In genomic region chr2:39008663-39009062, GRCh38 we compare ENCODE assay signal across 15 cellular contexts.
DNase-seq lines count a peak whose midpoint lies in the region; ATAC-seq and TF ChIP-seq lines count a peak whose summit lies in the region.
"Had no signal": no experiment of that assay in that cellular context is flagged by ENCODE, and none has a peak within 500 bp of the region (broad histone marks: within the 10 kb centered on the region; RNA-seq: fewer than 3 reads in every experiment).

No MANE protein-coding gene starts in this region.

- no peaks in the 10 kb centered on the region for H3K4me1 ChIP-seq in neural progenitor cell

- peaks cover 23% of the 10 kb centered on the region for H3K36me3 ChIP-seq in neural progenitor cell

- H3K9me3 Mint-ChIP-seq in WTC11 (no peaks in the 10 kb centered on the region), neural progenitor cell (no peaks in the 10 kb centered on the region)

- no peak overlapping the region for H3K4me2 ChIP-seq in neural progenitor cell

- CTCF ChIA-PET in WTC11 (lab: Charles Lee): interaction anchor here (0.7 to 2.1 kb wide), 5 partner anchors 61 to 221 kb away, joined by 3 to 15 read pairs (median 3); no protein-coding TSS in a partner anchor

- TF ChIP-seq CTCF in WTC11 (IDR thresholded peaks at IDR 0.05): no peak
- TF ChIP-seq CTCF in choroid plexus epithelial cell (conservative IDR thresholded peaks at IDR 0.05; ENCODE audit: low read depth, low read length): no peak
- no peak for TF ChIP-seq CTCF in neural progenitor cell (IDR thresholded peaks at IDR 0.05)

- no peaks in the 10 kb centered on the region for H3F3A ChIP-seq in neural progenitor cell (ENCODE audit: low read depth)

- no peak for ATAC-seq in WTC11

- H3K27me3 ChIP-seq in neural progenitor cell: no peaks in the 10 kb centered on the region

- H3K27ac ChIP-seq in neural progenitor cell: no peak overlapping the region

- H3K27ac Mint-ChIP-seq in WTC11: peak overlapping the region; percentile 73
- H3K27ac Mint-ChIP-seq in neural progenitor cell: no peak overlapping the region

- H2AFZ ChIP-seq in neural progenitor cell (replicated peaks): no peak overlapping the region

- H3K27me3 Mint-ChIP-seq in WTC11 (ENCODE audit: low read depth) (no peaks in the 10 kb centered on the region), neural progenitor cell (ENCODE audit: insufficient read depth, low read depth) (no peaks in the 10 kb centered on the region)

- no peaks in the 10 kb centered on the region for H4K20me1 ChIP-seq in neural progenitor cell (ENCODE audit: low read depth)

- peak; percentile 25 for DNase-seq in stimulated activated CD4-positive, alpha-beta T cell treated with anti-CD3 and anti-CD28 coated beads, Interleukin-1b, Interleukin-23, amount 100 ng/mL, for 48 hours
- DNase-seq in stimulated activated CD4-positive, alpha-beta T cell treated with anti-CD3 and anti-CD28 coated beads, Interleukin-2, amount 100 ng/mL, for 48 hours: no peak
- DNase-seq in WTC11 (ENCODE audit: low spot score) (no peak), choroid plexus epithelial cell (ENCODE audit: low read depth) (peak; percentile 69), NOMO-1 (lab: John Stamatoyannopoulos, UW; ENCODE audit: unreplicated experiment in 2 of 2) (no peak), neural progenitor cell (ENCODE audit: low spot score) (no peak), head of caudate nucleus (no peak), DMS 273 treated with DMSO at 0.1 percent for 48 hours (lab: John Stamatoyannopoulos, UW) (no peak)
- DNase-seq: DND-41; GOT3; KBM-7; mucosa of descending colon; NCI-H146; NCI-H69; stimulated activated CD8-positive, alpha-beta memory T cell treated with anti-CD3 and anti-CD28 coated beads, Interleukin-4, amount 100 ng/mL, for 48 hours had no signal

- POLR2A ChIA-PET in WTC11 (lab: Charles Lee): no interaction called here

- no peak overlapping the region for H3K4me3 ChIP-seq in choroid plexus epithelial cell (ENCODE audit: low read depth, low read length)
- no peak overlapping the region for H3K4me3 ChIP-seq in neural progenitor cell
- H3K4me3 ChIP-seq: mucosa of descending colon had no signal

- intact Hi-C loops in head of caudate nucleus (cut with DNase I): no loop called here

- H3K36me3 Mint-ChIP-seq in WTC11 (peaks cover 37% of the 10 kb centered on the region), neural progenitor cell (peaks cover 35% of the 10 kb centered on the region)

- H3K4me3 Mint-ChIP-seq in WTC11: no peak overlapping the region
- H3K4me3 Mint-ChIP-seq in neural progenitor cell: no peak overlapping the region

- no peak overlapping the region for H3K9ac ChIP-seq in neural progenitor cell

- peaks cover 22% of the 10 kb centered on the region for H3K4me1 Mint-ChIP-seq in WTC11
- no peaks in the 10 kb centered on the region for H3K4me1 Mint-ChIP-seq in neural progenitor cell

- H3K79me2 ChIP-seq in neural progenitor cell (ENCODE audit: low read depth): no peaks in the 10 kb centered on the region

- H3K9me3 ChIP-seq in neural progenitor cell (ENCODE audit: low read depth): no peaks in the 10 kb centered on the region
- H3K9me3 ChIP-seq: mucosa of descending colon had no signal

TF ChIP-seq in WTC11, 78 proteins besides CTCF, POLR2A, EP300 and RAD21:
- TF ChIP-seq HMGA2 (CRISPR knock-in tag; IDR thresholded peaks at IDR 0.05) (no peak), GTF2I (CRISPR knock-in tag; conservative IDR thresholded peaks at IDR 0.05) (no peak), ZNF281 (CRISPR knock-in tag; IDR thresholded peaks at IDR 0.05) (no peak)

Comparison
In these comparisons a context has a peak if more than half of its experiments do, and no peak if none do; other contexts are left out.
1. DNase-seq: peak in stimulated activated CD4-positive, alpha-beta T cell treated with anti-CD3 and anti-CD28 coated beads, Interleukin-1b, Interleukin-23, amount 100 ng/mL, for 48 hours (single experiment) and choroid plexus epithelial cell (single experiment); none in stimulated activated CD4-positive, alpha-beta T cell treated with anti-CD3 and anti-CD28 coated beads, Interleukin-2, amount 100 ng/mL, for 48 hours (0 of 2), WTC11 (single experiment), NOMO-1 (0 of 2), neural progenitor cell (single experiment), head of caudate nucleus (0 of 42) and DMS 273 treated with DMSO at 0.1 percent for 48 hours (single experiment).